Comparison of ENCODE assay signal across 1 cellular context in genomic region chr9:127802576-127803443, GRCh38.
TF ChIP-seq lines count a peak whose summit lies in the region.

Gene FPGS, plus strand, starts transcription at chr9:127802882. Its CDS starts 43 bp downstream, at chr9:127802925.

TF ChIP-seq in HepG2, 621 proteins besides CTCF, POLR2A, EP300 and RAD21 (continued from another document and continues in another):
- TF ChIP-seq SKIL (CRISPR knock-in tag; IDR thresholded peaks at IDR 0.05; ENCODE audit: borderline replicate concordance) (no peak), TARDBP (CRISPR knock-in tag; IDR thresholded peaks at IDR 0.05) (peak; percentile 62), ZZZ3 (CRISPR knock-in tag; IDR thresholded peaks at IDR 0.05; ENCODE audit: borderline replicate concordance) (peak; percentile 45; the same call in 1 of the 2 replicates), KLF16 (CRISPR knock-in tag; IDR thresholded peaks at IDR 0.05) (peak in 1 of 2 experiments; percentile 64; a peak in 1 of 4 replicates), SAFB2 (CRISPR knock-in tag; IDR thresholded peaks at IDR 0.05; ENCODE audit: borderline replicate concordance, low read depth) (no peak), ZKSCAN5 (CRISPR knock-in tag; IDR thresholded peaks at IDR 0.05) (no peak), ZBTB46 (CRISPR knock-in tag; IDR thresholded peaks at IDR 0.05; ENCODE audit: borderline replicate concordance) (no peak), SOX6 (IDR thresholded peaks at IDR 0.05) (no peak), SOX6 (CRISPR knock-in tag; IDR thresholded peaks at IDR 0.05) (peak; percentile 60; the same call in 1 of the 2 replicates), ZNF704 (CRISPR knock-in tag; IDR thresholded peaks at IDR 0.05; ENCODE audit: borderline replicate concordance) (no peak), ZSCAN9 (CRISPR knock-in tag; IDR thresholded peaks at IDR 0.05; ENCODE audit: borderline replicate concordance) (no peak), TBL1XR1 (IDR thresholded peaks at IDR 0.05; ENCODE audit: borderline replicate concordance, low read length, partially characterized antibody) (no peak), ZBTB14 (CRISPR knock-in tag; IDR thresholded peaks at IDR 0.05) (no peak), ZBTB3 (CRISPR knock-in tag; IDR thresholded peaks at IDR 0.05; ENCODE audit: borderline replicate concordance, low read depth) (0 out of 2 replicates have a peak, but pooled peaks have one; percentile 36), TCF12 (IDR thresholded peaks at IDR 0.05) (no peak), TCF12 (CRISPR knock-in tag; IDR thresholded peaks at IDR 0.05) (peak; percentile 76; the same call in 1 of the 2 replicates), PRPF4 (IDR thresholded peaks at IDR 0.05; ENCODE audit: low read depth, low read length, poor library complexity, severe bottlenecking) (no peak), ZNF317 (CRISPR knock-in tag; IDR thresholded peaks at IDR 0.05) (0 out of 2 replicates have a peak, but pooled peaks have one; percentile 47), TEF (CRISPR knock-in tag; IDR thresholded peaks at IDR 0.05) (no peak), BRCA1 (CRISPR knock-in tag; IDR thresholded peaks at IDR 0.05) (no peak), HDAC2 (CRISPR knock-in tag; IDR thresholded peaks at IDR 0.05) (peak; percentile 40; the same call in 1 of the 2 replicates), ONECUT2 (CRISPR knock-in tag; IDR thresholded peaks at IDR 0.05) (no peak), CHD2 (IDR thresholded peaks at IDR 0.05; ENCODE audit: low read depth, low read length) (peak; percentile 38; the same call in 1 of the 2 replicates), CSRNP2 (CRISPR knock-in tag; conservative IDR thresholded peaks at IDR 0.05; ENCODE audit: low read depth) (no peak), DNMT1 (CRISPR knock-in tag; IDR thresholded peaks at IDR 0.05) (peak; percentile 73; the same call in 1 of the 2 replicates), THAP7 (CRISPR knock-in tag; IDR thresholded peaks at IDR 0.05) (no peak), BCLAF1 (IDR thresholded peaks at IDR 0.05) (no peak), SRF (IDR thresholded peaks at IDR 0.05; ENCODE audit: low read depth, low read length) (no peak), ZNF720 (CRISPR knock-in tag; IDR thresholded peaks at IDR 0.05) (no peak), RERE (CRISPR knock-in tag; IDR thresholded peaks at IDR 0.05; ENCODE audit: low read depth) (no peak), HNRNPH1 (optimal IDR thresholded peaks at IDR 0.05; ENCODE audit: low read depth, low read length) (no peak), ZNF33B (CRISPR knock-in tag; IDR thresholded peaks at IDR 0.05) (no peak), FOXO4 (CRISPR knock-in tag; conservative IDR thresholded peaks at IDR 0.05) (no peak), ZFP91 (CRISPR knock-in tag; IDR thresholded peaks at IDR 0.05; ENCODE audit: borderline replicate concordance) (no peak; the same call in 1 of the 2 replicates), ZNF784 (CRISPR knock-in tag; IDR thresholded peaks at IDR 0.05; ENCODE audit: borderline replicate concordance) (peak; percentile 72; the same call in 1 of the 2 replicates)
